1 cellular context compared by ENCODE assay signal in genomic region chr16:57785385-57785784, GRCh38.
TF ChIP-seq lines count a peak whose summit lies in the region.

No MANE protein-coding gene starts in this region.

TF ChIP-seq in K562, 482 proteins besides CTCF, POLR2A, EP300 and RAD21:
- no peak for TF ChIP-seq KAT2B (IDR thresholded peaks at IDR 0.05; ENCODE audit: low read depth, low read length)
- no peak for TF ChIP-seq PKNOX1 (IDR thresholded peaks at IDR 0.05)
- TF ChIP-seq POLR2G (IDR thresholded peaks at IDR 0.05; ENCODE audit: low read depth, low read length), result peak; percentile 54
- TF ChIP-seq RBFOX2 (IDR thresholded peaks at IDR 0.05; ENCODE audit: low read depth, low read length), result 0 out of 2 replicates have a peak, but pooled peaks have one; percentile 17
